ENCODE assay signal across 13 cellular contexts in the genomic region with DNA sequence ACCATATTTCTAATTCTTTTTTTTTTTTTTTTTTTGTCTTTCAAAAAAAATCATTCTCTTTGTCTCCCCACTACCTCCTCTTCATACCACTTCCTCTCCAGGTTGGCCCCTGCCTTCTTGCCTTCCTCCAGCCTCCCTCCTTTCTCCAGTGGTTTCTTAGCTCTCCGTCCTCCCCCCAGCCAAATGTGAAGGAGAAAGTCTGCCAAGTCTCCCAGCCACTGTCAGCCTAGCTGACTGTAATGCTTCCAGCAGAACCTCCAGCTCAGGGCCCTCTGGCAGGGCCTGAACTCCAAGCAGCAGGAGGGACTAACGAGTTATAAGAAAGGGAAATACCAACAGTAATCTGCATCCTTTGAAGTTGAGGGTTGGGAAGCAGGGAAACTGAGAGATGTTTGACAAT. TPM values are rescaled to one million over a fixed set of nuclear protein-coding genes. Genes with fewer than 3 reads are reported as not detected.
DNase-seq lines count a peak whose midpoint lies in the region; ATAC-seq and TF ChIP-seq lines count a peak whose summit lies in the region.
"Had no signal": no experiment of that assay in that cellular context is flagged by ENCODE, and none has a peak within 500 bp of the region (broad histone marks: within the 10 kb centered on the region; RNA-seq: fewer than 3 reads in every experiment).

No MANE protein-coding gene starts in this region.

- H3K36me3 ChIP-seq in SK-N-SH (replicated peaks in 1 of 2; ENCODE audit: control insufficient read depth in 1 of 2, insufficient read depth in 2 of 2, low read length in 1 of 2), result no peaks in the 10 kb centered on the region
- H3K36me3 ChIP-seq: spleen had no signal

- CTCF ChIA-PET in SK-N-SH (lab: Yijun Ruan, JAX), result no interaction called here

- POLR2A ChIA-PET in SK-N-SH (lab: Yijun Ruan, JAX), result no interaction called here

- no peaks in the 10 kb centered on the region for H3K27me3 ChIP-seq in SK-N-SH (ENCODE audit: insufficient read depth)

- peak overlapping the region; percentile 72; the same call in 1 of the 2 replicates for H2AFZ ChIP-seq in SK-N-SH (ENCODE audit: low read depth)

- no peak for TF ChIP-seq CTCF in SK-N-SH (IDR thresholded peaks at IDR 0.05)

- no peak overlapping the region for H3K9ac ChIP-seq in SK-N-SH

- intact Hi-C loops in left cardiac atrium (cut with DNase I), result no loop called here

- no peak for TF ChIP-seq RAD21 in SK-N-SH (IDR thresholded peaks at IDR 0.05; ENCODE audit: low read length)

- peaks cover 20% of the 10 kb centered on the region for H3F3A ChIP-seq in SK-N-SH (replicated peaks; ENCODE audit: insufficient read depth)

- no peaks in the 10 kb centered on the region for H4K20me1 ChIP-seq in SK-N-SH (ENCODE audit: insufficient read depth)

- DNase-seq in ELF-1 (ENCODE audit: low read depth, low spot score), result peak; percentile 53
- DNase-seq in SK-N-SH, result no peak
- peak; percentile 28 for DNase-seq in left cardiac atrium
- DNase-seq in renal cortical epithelial cell (ENCODE audit: low read depth), result peak; percentile 23
- DNase-seq in OCI-M1 (lab: John Stamatoyannopoulos, UW), result no peak
- DNase-seq in LoVo (ENCODE audit: low spot score), result no peak
- DNase-seq in NCI-H146 treated with DMSO at 0.1 percent for 48 hours (lab: John Stamatoyannopoulos, UW; ENCODE audit: unreplicated experiment), result no peak
- DNase-seq: CD4-positive, CD25-positive, alpha-beta regulatory T cell; effector memory CD4-positive, alpha-beta T cell; hypothalamus; spleen had no signal

- WGBS in SK-N-SH (ENCODE audit: low lambda C conversion rate), result 84% methylated on average over 2 of the region's 2 CpGs

- H3K4me3 ChIP-seq in SK-N-SH (ENCODE audit: low read depth in 2 of 2, low read length in 1 of 2), result no peak overlapping the region
- H3K4me3 ChIP-seq: spleen had no signal

- TF ChIP-seq EP300 in SK-N-SH (IDR thresholded peaks at IDR 0.05; ENCODE audit: borderline replicate concordance in 1 of 2, low read depth in 1 of 2, low read length in 1 of 2), result no peak

- H3K79me2 ChIP-seq in SK-N-SH (ENCODE audit: insufficient read depth), result no peaks in the 10 kb centered on the region

- H3K4me2 ChIP-seq in SK-N-SH, result no peak overlapping the region

- no peaks in the 10 kb centered on the region for H3K9me3 ChIP-seq in SK-N-SH
- H3K9me3 ChIP-seq: spleen had no signal

- ATAC-seq in left cardiac atrium, result peak; percentile 75 to 85
- ATAC-seq in HG03457 (IDR thresholded peaks at IDR 0.05; ENCODE audit: unreplicated experiment), result no peak
- ATAC-seq: HCT116 had no signal

- peaks cover 0 to 24% of the 10 kb centered on the region in 2 experiments; a peak in 2 of 4 replicates for H3K4me1 ChIP-seq in SK-N-SH (ENCODE audit: control insufficient read depth in 1 of 2, insufficient read depth in 2 of 2, low read depth in 1 of 2, low read length in 1 of 2)
- H3K4me1 ChIP-seq: spleen had no signal

- H3K27ac ChIP-seq in SK-N-SH (ENCODE audit: low read depth in 2 of 2, low read length in 1 of 2), result peak overlapping the region in 1 of 2 experiments; percentile 89; a peak in 1 of 4 replicates
- H3K27ac ChIP-seq: spleen had no signal

- H3K9me2 ChIP-seq in SK-N-SH, result no peaks in the 10 kb centered on the region

TF ChIP-seq in SK-N-SH, 30 proteins besides CTCF, POLR2A, EP300 and RAD21:
- TF ChIP-seq EZH2phosphoT487 (IDR thresholded peaks at IDR 0.05; ENCODE audit: borderline replicate concordance, low read depth), result no peak
- no peak for TF ChIP-seq RFX5 (IDR thresholded peaks at IDR 0.05; ENCODE audit: low read length)
- TF ChIP-seq, protein P1, sequence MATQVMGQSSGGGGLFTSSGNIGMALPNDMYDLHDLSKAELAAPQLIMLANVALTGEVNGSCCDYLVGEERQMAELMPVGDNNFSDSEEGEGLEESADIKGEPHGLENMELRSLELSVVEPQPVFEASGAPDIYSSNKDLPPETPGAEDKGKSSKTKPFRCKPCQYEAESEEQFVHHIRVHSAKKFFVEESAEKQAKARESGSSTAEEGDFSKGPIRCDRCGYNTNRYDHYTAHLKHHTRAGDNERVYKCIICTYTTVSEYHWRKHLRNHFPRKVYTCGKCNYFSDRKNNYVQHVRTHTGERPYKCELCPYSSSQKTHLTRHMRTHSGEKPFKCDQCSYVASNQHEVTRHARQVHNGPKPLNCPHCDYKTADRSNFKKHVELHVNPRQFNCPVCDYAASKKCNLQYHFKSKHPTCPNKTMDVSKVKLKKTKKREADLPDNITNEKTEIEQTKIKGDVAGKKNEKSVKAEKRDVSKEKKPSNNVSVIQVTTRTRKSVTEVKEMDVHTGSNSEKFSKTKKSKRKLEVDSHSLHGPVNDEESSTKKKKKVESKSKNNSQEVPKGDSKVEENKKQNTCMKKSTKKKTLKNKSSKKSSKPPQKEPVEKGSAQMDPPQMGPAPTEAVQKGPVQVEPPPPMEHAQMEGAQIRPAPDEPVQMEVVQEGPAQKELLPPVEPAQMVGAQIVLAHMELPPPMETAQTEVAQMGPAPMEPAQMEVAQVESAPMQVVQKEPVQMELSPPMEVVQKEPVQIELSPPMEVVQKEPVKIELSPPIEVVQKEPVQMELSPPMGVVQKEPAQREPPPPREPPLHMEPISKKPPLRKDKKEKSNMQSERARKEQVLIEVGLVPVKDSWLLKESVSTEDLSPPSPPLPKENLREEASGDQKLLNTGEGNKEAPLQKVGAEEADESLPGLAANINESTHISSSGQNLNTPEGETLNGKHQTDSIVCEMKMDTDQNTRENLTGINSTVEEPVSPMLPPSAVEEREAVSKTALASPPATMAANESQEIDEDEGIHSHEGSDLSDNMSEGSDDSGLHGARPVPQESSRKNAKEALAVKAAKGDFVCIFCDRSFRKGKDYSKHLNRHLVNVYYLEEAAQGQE (IDR thresholded peaks at IDR 0.05; ENCODE audit: low read depth, low read length), result no peak
- TF ChIP-seq, protein P2, sequence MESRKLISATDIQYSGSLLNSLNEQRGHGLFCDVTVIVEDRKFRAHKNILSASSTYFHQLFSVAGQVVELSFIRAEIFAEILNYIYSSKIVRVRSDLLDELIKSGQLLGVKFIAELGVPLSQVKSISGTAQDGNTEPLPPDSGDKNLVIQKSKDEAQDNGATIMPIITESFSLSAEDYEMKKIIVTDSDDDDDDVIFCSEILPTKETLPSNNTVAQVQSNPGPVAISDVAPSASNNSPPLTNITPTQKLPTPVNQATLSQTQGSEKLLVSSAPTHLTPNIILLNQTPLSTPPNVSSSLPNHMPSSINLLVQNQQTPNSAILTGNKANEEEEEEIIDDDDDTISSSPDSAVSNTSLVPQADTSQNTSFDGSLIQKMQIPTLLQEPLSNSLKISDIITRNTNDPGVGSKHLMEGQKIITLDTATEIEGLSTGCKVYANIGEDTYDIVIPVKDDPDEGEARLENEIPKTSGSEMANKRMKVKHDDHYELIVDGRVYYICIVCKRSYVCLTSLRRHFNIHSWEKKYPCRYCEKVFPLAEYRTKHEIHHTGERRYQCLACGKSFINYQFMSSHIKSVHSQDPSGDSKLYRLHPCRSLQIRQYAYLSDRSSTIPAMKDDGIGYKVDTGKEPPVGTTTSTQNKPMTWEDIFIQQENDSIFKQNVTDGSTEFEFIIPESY (IDR thresholded peaks at IDR 0.05; ENCODE audit: borderline replicate concordance, low read depth), result no peak
- no peak for TF ChIP-seq CHD2 (IDR thresholded peaks at IDR 0.05; ENCODE audit: low read length, partially characterized antibody)
- no peak for TF ChIP-seq POLR2AphosphoS5 (IDR thresholded peaks at IDR 0.05; ENCODE audit: low read depth, low read length)
- TF ChIP-seq MXI1 (IDR thresholded peaks at IDR 0.05; ENCODE audit: low read depth, low read length), result no peak
- TF ChIP-seq, protein P3, sequence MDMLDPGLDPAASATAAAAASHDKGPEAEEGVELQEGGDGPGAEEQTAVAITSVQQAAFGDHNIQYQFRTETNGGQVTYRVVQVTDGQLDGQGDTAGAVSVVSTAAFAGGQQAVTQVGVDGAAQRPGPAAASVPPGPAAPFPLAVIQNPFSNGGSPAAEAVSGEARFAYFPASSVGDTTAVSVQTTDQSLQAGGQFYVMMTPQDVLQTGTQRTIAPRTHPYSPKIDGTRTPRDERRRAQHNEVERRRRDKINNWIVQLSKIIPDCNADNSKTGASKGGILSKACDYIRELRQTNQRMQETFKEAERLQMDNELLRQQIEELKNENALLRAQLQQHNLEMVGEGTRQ (IDR thresholded peaks at IDR 0.05; ENCODE audit: borderline replicate concordance, low read depth, low read length), result no peak
- TF ChIP-seq FOXJ3 (CRISPR knock-in tag; IDR thresholded peaks at IDR 0.05), result no peak
- no peak for TF ChIP-seq RCOR1 (IDR thresholded peaks at IDR 0.05; ENCODE audit: low read length)
- no peak for TF ChIP-seq FOXM1 (IDR thresholded peaks at IDR 0.05; ENCODE audit: low read depth)
- no peak for TF ChIP-seq NFIC (IDR thresholded peaks at IDR 0.05; ENCODE audit: borderline replicate concordance)
- TF ChIP-seq, protein P4, sequence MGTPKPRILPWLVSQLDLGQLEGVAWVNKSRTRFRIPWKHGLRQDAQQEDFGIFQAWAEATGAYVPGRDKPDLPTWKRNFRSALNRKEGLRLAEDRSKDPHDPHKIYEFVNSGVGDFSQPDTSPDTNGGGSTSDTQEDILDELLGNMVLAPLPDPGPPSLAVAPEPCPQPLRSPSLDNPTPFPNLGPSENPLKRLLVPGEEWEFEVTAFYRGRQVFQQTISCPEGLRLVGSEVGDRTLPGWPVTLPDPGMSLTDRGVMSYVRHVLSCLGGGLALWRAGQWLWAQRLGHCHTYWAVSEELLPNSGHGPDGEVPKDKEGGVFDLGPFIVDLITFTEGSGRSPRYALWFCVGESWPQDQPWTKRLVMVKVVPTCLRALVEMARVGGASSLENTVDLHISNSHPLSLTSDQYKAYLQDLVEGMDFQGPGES (IDR thresholded peaks at IDR 0.05; ENCODE audit: low read depth, low read length), result no peak
- TF ChIP-seq, protein P5, sequence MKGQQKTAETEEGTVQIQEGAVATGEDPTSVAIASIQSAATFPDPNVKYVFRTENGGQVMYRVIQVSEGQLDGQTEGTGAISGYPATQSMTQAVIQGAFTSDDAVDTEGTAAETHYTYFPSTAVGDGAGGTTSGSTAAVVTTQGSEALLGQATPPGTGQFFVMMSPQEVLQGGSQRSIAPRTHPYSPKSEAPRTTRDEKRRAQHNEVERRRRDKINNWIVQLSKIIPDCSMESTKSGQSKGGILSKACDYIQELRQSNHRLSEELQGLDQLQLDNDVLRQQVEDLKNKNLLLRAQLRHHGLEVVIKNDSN (IDR thresholded peaks at IDR 0.05; ENCODE audit: borderline replicate concordance, low read depth), result no peak
- TF ChIP-seq TAF1 (IDR thresholded peaks at IDR 0.05; ENCODE audit: borderline replicate concordance, low read depth, low read length), result no peak

RNA-seq across cellular contexts. Expression of gene BICC1, which starts 35.5 kb away (rescaled TPM):
- 1.5 and 2.2 TPM in 2 replicates for polyA plus RNA-seq in SK-N-SH (2012; rRNA removed)
- polyA plus RNA-seq in SK-N-SH (2012; cell fraction: cytosol; rRNA removed), result 1.7 and 1.8 TPM in 2 replicates
- polyA plus RNA-seq in SK-N-SH (2012; cell fraction: nucleus; rRNA removed), result 1.5 and 3.0 TPM in 2 replicates
- 10 to 100 TPM; 13.0 to 14.2 TPM for total RNA-seq in left cardiac atrium
- total RNA-seq in renal cortical epithelial cell, result 248 and 609 TPM in 2 replicates
- polyA plus RNA-seq: CD4-positive, CD25-positive, alpha-beta regulatory T cell had no signal

Comparison
In these comparisons a context has a peak if more than half of its experiments do, and no peak if none do; other contexts are left out.
1. DNase-seq: peak in ELF-1 (single experiment), left cardiac atrium (single experiment) and renal cortical epithelial cell (single experiment); none in SK-N-SH (single experiment), OCI-M1 (single experiment), LoVo (single experiment) and NCI-H146 treated with DMSO at 0.1 percent for 48 hours (single experiment).
2. RNA of gene BICC1, which starts 35.5 kb away (total RNA-seq): 248 to 609 TPM in renal cortical epithelial cell; 13.0 to 14.2 TPM in left cardiac atrium; every median in the first group is over 10 times any median in the second.